ENCODE assay signal across 33 cellular contexts in genomic region chr15:33476908-33477307, GRCh38.
"Had no signal": no experiment of that assay in that cellular context is flagged by ENCODE, and none has a peak within 500 bp of the region (broad histone marks: within the 10 kb centered on the region; RNA-seq: fewer than 3 reads in every experiment).

No MANE protein-coding gene starts in this region.

- H3K27ac ChIP-seq: adrenal gland, ascending aorta, body of pancreas, brain microvascular endothelial cell, breast epithelium, cardiac muscle cell had no signal

- ATAC-seq: activated naive CD4-positive, alpha-beta T cell treated with anti-CD3 and anti-CD28 coated beads, Interleukin-2, amount 50 U/mL, for 72 hours; activated naive CD8-positive, alpha-beta T cell treated with anti-CD3 and anti-CD28 coated beads, Interleukin-2, amount 50 U/mL, for 24 hours; activated T-cell treated with anti-CD3 and anti-CD28 coated beads, Interleukin-2, amount 50 U/mL, for 4 hours; activated T-cell treated with anti-CD3 and anti-CD28 coated beads, Interleukin-2, amount 50 U/mL, for 72 hours; activated T-helper 17 cell treated with anti-CD3 and anti-CD28 coated beads, Interleukin-2, amount 50 U/mL, for 72 hours; body of pancreas had no signal

- H3K9me3 ChIP-seq: adrenal gland, ascending aorta, body of pancreas, breast epithelium had no signal

- H3K27me3 ChIP-seq: adrenal gland, ascending aorta, body of pancreas, brain microvascular endothelial cell, breast epithelium, cardiac muscle cell had no signal

- H3K4me3 ChIP-seq: adrenal gland, ascending aorta, body of pancreas, breast epithelium, cardiac muscle cell had no signal

- DNase-seq: activated effector memory CD4-positive, alpha-beta T cell treated with anti-CD3 and anti-CD28 coated beads, Interleukin-2, amount 50 U/mL, for 16 hours; activated effector memory CD4-positive, alpha-beta T cell treated with Interleukin-2 at 50 U/mL for 16 hours; activated gamma-delta T cell; activated gamma-delta T cell treated with Interleukin-2 at 50 U/mL for 16 hours; activated naive CD4-positive, alpha-beta T cell; activated naive CD4-positive, alpha-beta T cell treated with anti-CD3 and anti-CD28 coated beads for 36 hours; activated naive CD4-positive, alpha-beta T cell treated with anti-CD3 and anti-CD28 coated beads, Interleukin-2, amount 10 ng/mL, durations not matched to agents 7 days and 5 days; activated naive CD4-positive, alpha-beta T cell treated with anti-CD3 and anti-CD28 coated beads, Interleukin-2, amount 50 U/mL, for 16 hours; activated naive CD4-positive, alpha-beta T cell treated with Interleukin-2 at 50 U/mL for 16 hours; activated naive CD8-positive, alpha-beta T cell treated with anti-CD3 and anti-CD28 coated beads for 36 hours; activated naive CD8-positive, alpha-beta T cell treated with anti-CD3 and anti-CD28 coated beads, Interleukin-2, amount 10 ng/mL, durations not matched to agents 7 days and 5 days; activated naive CD8-positive, alpha-beta T cell treated with anti-CD3 and anti-CD28 coated beads, Interleukin-2, amount 50 U/mL, for 24 hours; activated T-cell treated with anti-CD3 and anti-CD28 coated beads for 4 hours; activated T-cell treated with anti-CD3 and anti-CD28 coated beads, Interleukin-2, amount 50 U/mL, for 1 hour; activated T-cell treated with anti-CD3 and anti-CD28 coated beads, Interleukin-2, amount 50 U/mL, for 24 hours; activated T-cell treated with anti-CD3 and anti-CD28 coated beads, Interleukin-2, amount 50 U/mL, for 4 hours; activated T-cell treated with anti-CD3 and anti-CD28 coated beads, Interleukin-2, amount 50 U/mL, for 48 hours; activated T-cell treated with anti-CD3 and anti-CD28 coated beads, Interleukin-2, amount 50 U/mL, for 72 hours; adrenal gland; amniotic stem cell; amygdala; anterior cingulate cortex; aorta; body of pancreas; brain microvascular endothelial cell; caudate nucleus; central memory CD4-positive, alpha-beta T cell; cerebellar nuclear complex had no signal

- H3K36me3 ChIP-seq: adrenal gland, brain microvascular endothelial cell, breast epithelium, cardiac muscle cell had no signal

- H3K4me1 ChIP-seq: adrenal gland, ascending aorta, body of pancreas, breast epithelium had no signal
